ENCODE assay signal across 8 cellular contexts in the genomic region with DNA sequence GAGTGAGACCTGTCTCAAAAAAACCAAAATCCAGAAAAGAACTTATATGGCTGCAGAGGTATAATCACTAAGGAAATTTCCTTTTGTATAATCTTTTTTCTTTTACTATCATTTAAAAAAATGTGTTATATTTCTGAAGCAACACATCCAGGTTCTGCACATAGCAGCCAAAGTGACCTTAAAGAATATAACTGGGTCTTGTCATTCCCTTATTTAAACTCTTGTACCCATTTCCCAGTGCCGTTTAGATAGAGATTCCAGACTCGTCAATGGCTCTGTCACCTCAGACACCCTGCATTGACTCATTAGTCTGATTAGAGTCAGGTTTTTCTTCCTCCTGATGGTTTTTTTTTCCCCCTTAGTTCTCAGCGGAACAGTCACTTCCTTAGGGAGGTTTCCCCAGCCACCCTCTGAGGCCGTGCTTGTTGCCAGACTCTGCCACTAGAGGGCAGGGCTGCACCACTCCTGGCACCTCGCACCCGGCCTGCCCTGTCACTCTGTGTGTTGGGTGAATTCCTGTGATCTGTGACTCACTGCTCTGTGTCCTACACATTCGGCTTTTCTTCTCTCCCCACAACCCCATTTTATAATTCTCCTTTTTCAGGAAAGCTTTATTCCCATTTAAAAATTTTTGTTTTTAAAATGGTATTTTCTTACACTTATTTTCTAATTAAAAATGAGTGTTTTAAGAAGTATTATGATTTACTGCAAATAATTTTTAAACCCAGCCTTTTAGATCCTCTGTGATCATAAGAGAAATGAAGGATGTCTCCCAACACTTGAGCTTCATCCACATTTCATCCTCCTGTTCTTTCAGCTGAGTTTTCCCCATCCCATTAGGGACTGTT. TPM values are rescaled to one million over a fixed set of nuclear protein-coding genes. Genes with fewer than 3 reads are reported as not detected.
DNase-seq lines count a peak whose midpoint lies in the region; ATAC-seq, FAIRE-seq and TF ChIP-seq lines count a peak whose summit lies in the region.

No MANE protein-coding gene starts in this region.

- peak; percentile 86 for ATAC-seq in GM18867 (IDR thresholded peaks at IDR 0.05; ENCODE audit: unreplicated experiment)
- ATAC-seq in HG03095 (IDR thresholded peaks at IDR 0.05; ENCODE audit: unreplicated experiment), result peak; percentile 96
- peak; percentile 100 for ATAC-seq in HepG2

- no peaks in the 10 kb centered on the region for H3K4me1 ChIP-seq in HepG2 (ENCODE audit: insufficient read depth, low read length)

- peak; percentile 95 for DNase-seq in AG08396 (ENCODE audit: low spot score)
- peak; percentile 12 for DNase-seq in NCI-H345 treated with DMSO at 0.1 percent for 48 hours (lab: John Stamatoyannopoulos, UW; ENCODE audit: unreplicated experiment)
- peak; percentile 96 for DNase-seq in activated CD4-positive, alpha-beta T cell treated with anti-CD3 and anti-CD28 coated beads, Interleukin-2, amount 10 ng/mL, durations not matched to agents 24 days and 14 days
- peak; percentile 67 for DNase-seq in HepG2 (ENCODE audit: low spot score)
- DNase-seq in stimulated activated CD4-positive, alpha-beta T cell treated with anti-CD3 and anti-CD28 coated beads, Interleukin-4, amount 100 ng/mL, for 24 hours, result peak; percentile 93

- peak; percentile 96 for TF ChIP-seq CTCF in HepG2 (CRISPR knock-in tag; IDR thresholded peaks at IDR 0.05)

- H3K9me3 ChIP-seq in HepG2 (ENCODE audit: low read length), result no peaks in the 10 kb centered on the region

- TF ChIP-seq EP300 in HepG2 (IDR thresholded peaks at IDR 0.05; ENCODE audit: low read depth in 2 of 2, low read length in 2 of 2) (no peak), HepG2 (CRISPR knock-in tag; IDR thresholded peaks at IDR 0.05; ENCODE audit: borderline replicate concordance) (no peak)

- H3K27me3 ChIP-seq in HepG2 (ENCODE audit: control insufficient read depth in 1 of 2, insufficient read depth in 2 of 2, low read length in 2 of 2), result no peaks in the 10 kb centered on the region

- 21% methylated on average over 7 of the region's 7 CpGs for WGBS in HepG2 (ENCODE audit: low lambda C conversion rate)

- peaks cover 16 to 62% of the 10 kb centered on the region in 2 experiments for H3K36me3 ChIP-seq in HepG2 (replicated peaks in 1 of 2; ENCODE audit: control insufficient read depth in 1 of 2, insufficient read depth in 2 of 2, low read length in 2 of 2)

- FAIRE-seq in HepG2 (lab: Jason Lieb, UNC), result peak; percentile 85

- TF ChIP-seq POLR2A in HepG2 (IDR thresholded peaks at IDR 0.05; ENCODE audit: insufficient read depth in 1 of 2, low read depth in 2 of 2, low read length in 2 of 2), result no peak

- CTCF ChIA-PET in HepG2 (lab: Yijun Ruan, JAX; ENCODE audit: low intra/inter-chr PET ratio, low total read pairs), result interaction anchor here (1.0 to 1.6 kb wide), 3 partner anchors 30 to 360 kb away, joined by 3 to 9 read pairs (median 4); no protein-coding TSS in a partner anchor

- no TSS peak for BruUV-seq in HepG2 (replicated peaks; lab: Mats Ljungman, UMichigan)

- intact Hi-C loops in activated CD4-positive, alpha-beta T cell treated with anti-CD3 and anti-CD28 coated beads, Interleukin-2, amount 10 ng/mL, durations not matched to agents 24 days and 14 days (cut with micrococcal nuclease), result loop anchor here (1.0 to 10.0 kb wide), 9 partner anchors 16 to 374 kb away; partner anchors contain the start of genes HTT, HTT-AS and RGS12
- intact Hi-C loops in HepG2 (cut with micrococcal nuclease; ENCODE audit: unreplicated experiment), result loop anchor here (1.0 to 5.0 kb wide), 3 partner anchors 30 to 346 kb away; partner anchors contain the start of gene HGFAC

- H3K27ac ChIP-seq in cingulate gyrus (ENCODE audit: low read depth, low read length) (peak overlapping the region; percentile 44), HepG2 (ENCODE audit: extremely low read length, insufficient read depth, low read length) (no peak overlapping the region)

- H4K20me1 ChIP-seq in HepG2 (ENCODE audit: insufficient read depth, low read length), result no peaks in the 10 kb centered on the region

- POLR2A ChIA-PET in HepG2 (lab: Yijun Ruan, JAX), result no interaction called here

- in situ Hi-C loops in HepG2 (cut with HindIII; ENCODE audit: extremely low pct_ligation_motif_present, low pct_unique_long_range_greater_than_20kb), result no loop called here

- no peak overlapping the region for H2AFZ ChIP-seq in HepG2 (ENCODE audit: low read length)

- H3K27ac Mint-ChIP-seq in activated CD4-positive, alpha-beta T cell treated with anti-CD3 and anti-CD28 coated beads, Interleukin-2, amount 10 ng/mL, durations not matched to agents 24 days and 14 days, result peak overlapping the region; percentile 7

- peaks cover 13% of the 10 kb centered on the region for H3K4me1 Mint-ChIP-seq in activated CD4-positive, alpha-beta T cell treated with anti-CD3 and anti-CD28 coated beads, Interleukin-2, amount 10 ng/mL, durations not matched to agents 24 days and 14 days

- H3K36me3 Mint-ChIP-seq in activated CD4-positive, alpha-beta T cell treated with anti-CD3 and anti-CD28 coated beads, Interleukin-2, amount 10 ng/mL, durations not matched to agents 24 days and 14 days (ENCODE audit: low read depth), result peaks cover 43% of the 10 kb centered on the region

- no peak overlapping the region for H3K4me3 ChIP-seq in HepG2 (replicated peaks in 1 of 3; ENCODE audit: insufficient read depth in 1 of 3, low read depth in 2 of 3, low read length in 3 of 3)

- H3K4me2 ChIP-seq in HepG2 (ENCODE audit: low read depth, low read length), result no peak overlapping the region

- no peaks in the 10 kb centered on the region for H3K9me3 Mint-ChIP-seq in activated CD4-positive, alpha-beta T cell treated with anti-CD3 and anti-CD28 coated beads, Interleukin-2, amount 10 ng/mL, durations not matched to agents 24 days and 14 days

- no peak overlapping the region for H3K4me3 Mint-ChIP-seq in activated CD4-positive, alpha-beta T cell treated with anti-CD3 and anti-CD28 coated beads, Interleukin-2, amount 10 ng/mL, durations not matched to agents 24 days and 14 days

- H3K27me3 Mint-ChIP-seq in activated CD4-positive, alpha-beta T cell treated with anti-CD3 and anti-CD28 coated beads, Interleukin-2, amount 10 ng/mL, durations not matched to agents 24 days and 14 days, result no peaks in the 10 kb centered on the region

- H3K9ac ChIP-seq in HepG2 (ENCODE audit: insufficient read depth, low read depth, low read length), result no peak overlapping the region

- no peaks in the 10 kb centered on the region for H3K79me2 ChIP-seq in HepG2 (ENCODE audit: insufficient read depth, low read length)

- TF ChIP-seq RAD21 in HepG2 (CRISPR knock-in tag; IDR thresholded peaks at IDR 0.05), result peak; percentile 81

RNA-seq across cellular contexts. Expression of gene HTT, which starts 32.1 kb away (rescaled TPM):
- total RNA-seq in activated CD4-positive, alpha-beta T cell treated with anti-CD3 and anti-CD28 coated beads, Interleukin-2, amount 10 ng/mL, durations not matched to agents 24 days and 14 days, result 67.4 and 70.6 TPM in 2 replicates
- total RNA-seq in HepG2 (2016; rRNA removed; fragmentation: Illumina TruSeq; extraction: Trizol), result 19.5 and 34.3 TPM in 2 replicates
- 8.9 and 9.0 TPM in 2 replicates for total RNA-seq in HepG2 (2016; cell fraction: cytosol; rRNA removed; fragmentation: Illumina TruSeq; extraction: Trizol; ENCODE audit: low read depth)
- 19.6 and 34.7 TPM in 2 replicates for total RNA-seq in HepG2 (2016; cell fraction: insoluble cytoplasmic fraction; rRNA removed; fragmentation: Illumina TruSeq; extraction: Trizol)
- total RNA-seq in HepG2 (2016; cell fraction: membrane; rRNA removed; fragmentation: Illumina TruSeq; extraction: Trizol), result 12.0 and 13.5 TPM in 2 replicates
- 44.5 and 53.3 TPM in 2 replicates for total RNA-seq in HepG2 (2016; cell fraction: nucleus; rRNA removed; fragmentation: Illumina TruSeq; extraction: Trizol)
- 17.5 and 21.0 TPM in 2 replicates for polyA plus RNA-seq in HepG2 (2011; rRNA removed)
- polyA plus RNA-seq in HepG2 (2011; cell fraction: cytosol; rRNA removed), result 8.1 and 12.3 TPM in 2 replicates
- 77.2 and 88.2 TPM in 2 replicates for polyA plus RNA-seq in HepG2 (2011; cell fraction: nucleus; rRNA removed)
- 19.2 and 21.9 TPM in 2 replicates for polyA plus RNA-seq in HepG2 (2012)
- 0.76 and 0.89 TPM in 2 replicates for polyA plus RNA-seq in HepG2 (2016; cell fraction: cytosol; fragmentation: Illumina TruSeq; extraction: Trizol; ENCODE audit: low read depth)
- polyA plus RNA-seq in HepG2 (2016; cell fraction: insoluble cytoplasmic fraction; fragmentation: Illumina TruSeq; extraction: Trizol; ENCODE audit: low read depth), result 11.2 and 16.6 TPM in 2 replicates
- polyA plus RNA-seq in HepG2 (2016; cell fraction: membrane; fragmentation: Illumina TruSeq; extraction: Trizol; ENCODE audit: low read depth), result 1.9 and 2.0 TPM in 2 replicates
- 51.6 and 58.9 TPM in 2 replicates for polyA plus RNA-seq in HepG2 (2016; cell fraction: nucleus; fragmentation: Illumina TruSeq; extraction: Trizol; ENCODE audit: insufficient read depth, low read depth)
- polyA minus RNA-seq in HepG2 (2011; rRNA and poly(A)+ RNA removed; ENCODE audit: low replicate concordance), result 75.1 and 127 TPM in 2 replicates
- 57.9 and 59.9 TPM in 2 replicates for polyA minus RNA-seq in HepG2 (2011; cell fraction: cytosol; rRNA and poly(A)+ RNA removed)
- polyA minus RNA-seq in HepG2 (2011; cell fraction: nucleus; rRNA and poly(A)+ RNA removed), result 131 and 135 TPM in 2 replicates

RNA-seq across cellular contexts. Expression of gene HTT-AS, which starts 32.2 kb away (rescaled TPM):
- not detected in 2 replicates for total RNA-seq in activated CD4-positive, alpha-beta T cell treated with anti-CD3 and anti-CD28 coated beads, Interleukin-2, amount 10 ng/mL, durations not matched to agents 24 days and 14 days
- not detected in 2 replicates for total RNA-seq in HepG2 (2016; rRNA removed; fragmentation: Illumina TruSeq; extraction: Trizol)
- total RNA-seq in HepG2 (2016; cell fraction: cytosol; rRNA removed; fragmentation: Illumina TruSeq; extraction: Trizol; ENCODE audit: low read depth), result not detected in 2 replicates
- total RNA-seq in HepG2 (2016; cell fraction: insoluble cytoplasmic fraction; rRNA removed; fragmentation: Illumina TruSeq; extraction: Trizol), result not detected in 2 replicates
- total RNA-seq in HepG2 (2016; cell fraction: membrane; rRNA removed; fragmentation: Illumina TruSeq; extraction: Trizol), result not detected in 2 replicates
- total RNA-seq in HepG2 (2016; cell fraction: nucleus; rRNA removed; fragmentation: Illumina TruSeq; extraction: Trizol), result not detected in 2 replicates
- not detected in 2 replicates for polyA plus RNA-seq in HepG2 (2011; rRNA removed)
- polyA plus RNA-seq in HepG2 (2011; cell fraction: cytosol; rRNA removed), result not detected in 2 replicates
- polyA plus RNA-seq in HepG2 (2011; cell fraction: nucleus; rRNA removed), result not detected in 2 replicates
- polyA plus RNA-seq in HepG2 (2012), result not detected in 2 replicates
- polyA plus RNA-seq in HepG2 (2016; cell fraction: cytosol; fragmentation: Illumina TruSeq; extraction: Trizol; ENCODE audit: low read depth), result not detected in 2 replicates
- not detected in 2 replicates for polyA plus RNA-seq in HepG2 (2016; cell fraction: insoluble cytoplasmic fraction; fragmentation: Illumina TruSeq; extraction: Trizol; ENCODE audit: low read depth)
- not detected in 2 replicates for polyA plus RNA-seq in HepG2 (2016; cell fraction: membrane; fragmentation: Illumina TruSeq; extraction: Trizol; ENCODE audit: low read depth)
- not detected in 2 replicates for polyA plus RNA-seq in HepG2 (2016; cell fraction: nucleus; fragmentation: Illumina TruSeq; extraction: Trizol; ENCODE audit: insufficient read depth, low read depth)
- not detected in 2 replicates for polyA minus RNA-seq in HepG2 (2011; rRNA and poly(A)+ RNA removed; ENCODE audit: low replicate concordance)
- not detected in 2 replicates for polyA minus RNA-seq in HepG2 (2011; cell fraction: cytosol; rRNA and poly(A)+ RNA removed)
- polyA minus RNA-seq in HepG2 (2011; cell fraction: nucleus; rRNA and poly(A)+ RNA removed), result not detected in 2 replicates

Comparison
In these comparisons a context has a peak if more than half of its experiments do, and no peak if none do; other contexts are left out.
1. DNase-seq: peak in every context shown above with its lines; median percentile 96 in activated CD4-positive, alpha-beta T cell treated with anti-CD3 and anti-CD28 coated beads, Interleukin-2, amount 10 ng/mL, durations not matched to agents 24 days and 14 days; 95 in AG08396; 93 in stimulated activated CD4-positive, alpha-beta T cell treated with anti-CD3 and anti-CD28 coated beads, Interleukin-4, amount 100 ng/mL, for 24 hours; 67 in HepG2; 12 in NCI-H345 treated with DMSO at 0.1 percent for 48 hours.